Comparison of ENCODE assay signal across 20 cellular contexts in the genomic region with DNA sequence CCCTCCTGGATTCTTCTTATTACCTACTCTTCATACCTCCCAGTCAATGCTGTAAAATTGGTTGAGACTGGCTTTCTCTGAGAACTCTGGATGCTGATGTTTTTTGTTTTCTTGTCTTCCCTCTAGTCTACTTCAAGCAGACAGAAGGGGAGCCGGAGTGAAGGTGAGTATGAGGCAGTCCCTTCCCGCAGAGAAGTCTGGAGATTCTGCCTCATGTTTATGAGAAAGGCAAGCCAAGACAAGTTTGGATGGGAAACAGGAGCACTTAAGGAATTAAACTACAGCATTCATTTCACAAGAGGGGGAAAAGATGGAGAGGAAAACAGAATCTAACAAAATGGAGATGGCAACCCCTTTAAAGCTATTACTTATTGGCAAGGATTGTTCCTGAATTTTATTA.
"Had no signal": no experiment of that assay in that cellular context is flagged by ENCODE, and none has a peak within 500 bp of the region (broad histone marks: within the 10 kb centered on the region; RNA-seq: fewer than 3 reads in every experiment).

No MANE protein-coding gene starts in this region.

- H3K9me3 Mint-ChIP-seq: nephron had no signal

- ATAC-seq: activated CD4-positive, CD25-positive, alpha-beta regulatory T cell treated with anti-CD3 and anti-CD28 coated beads, Interleukin-2, amount 50 U/mL, for 24 hours; activated naive CD8-positive, alpha-beta T cell treated with anti-CD3 and anti-CD28 coated beads, Interleukin-2, amount 50 U/mL, for 24 hours; activated T-helper 17 cell treated with anti-CD3 and anti-CD28 coated beads, Interleukin-2, amount 50 U/mL, for 72 hours; esophagus mucosa; right cardiac atrium had no signal

- H3K36me3 ChIP-seq: transverse colon, vagina had no signal

- H3K4me1 ChIP-seq: transverse colon, vagina had no signal

- H3K27me3 Mint-ChIP-seq: activated naive CD8-positive, alpha-beta T cell treated with anti-CD3 and anti-CD28 coated beads, Interleukin-2, amount 50 U/mL, for 24 hours had no signal

- H3K4me3 ChIP-seq: transverse colon, vagina had no signal

- H3K9me3 ChIP-seq: transverse colon, vagina had no signal

- H3K27ac Mint-ChIP-seq: activated naive CD4-positive, alpha-beta T cell treated with anti-CD3 and anti-CD28 coated beads for 36 hours; activated naive CD8-positive, alpha-beta T cell treated with anti-CD3 and anti-CD28 coated beads, Interleukin-2, amount 50 U/mL, for 24 hours; activated T-helper 17 cell treated with anti-CD3 and anti-CD28 coated beads, Interleukin-2, amount 50 U/mL, for 72 hours; nephron; progenitor cell of endocrine pancreas; T-helper 2 cell treated with Interferon-gamma antibody and Interleukin-4, amounts not matched to agents 5 μg/mL and 100 μg/mL, for 36 hours had no signal

- DNase-seq: activated naive CD4-positive, alpha-beta T cell treated with anti-CD3 and anti-CD28 coated beads for 36 hours; activated naive CD8-positive, alpha-beta T cell treated with anti-CD3 and anti-CD28 coated beads, Interleukin-2, amount 50 U/mL, for 24 hours; activated T-cell treated with anti-CD3 and anti-CD28 coated beads for 4 hours; aorta; hypothalamus; nucleus accumbens; right cardiac atrium; small intestine; stimulated activated CD4-positive, alpha-beta T cell treated with anti-CD3 and anti-CD28 coated beads, Interleukin-4, amount 100 ng/mL, for 4 hours; stimulated activated CD8-positive, alpha-beta memory T cell treated with anti-CD3 and anti-CD28 coated beads, Interleukin-4, amount 100 ng/mL, for 48 hours; stimulated activated naive CD4-positive, alpha-beta T cell treated with Interleukin-2 at 50 U/mL for 16 hours; substantia nigra; transverse colon had no signal

- H3K4me3 Mint-ChIP-seq: activated naive CD4-positive, alpha-beta T cell treated with anti-CD3 and anti-CD28 coated beads for 36 hours; activated naive CD8-positive, alpha-beta T cell treated with anti-CD3 and anti-CD28 coated beads, Interleukin-2, amount 50 U/mL, for 24 hours; activated T-helper 17 cell treated with anti-CD3 and anti-CD28 coated beads, Interleukin-2, amount 50 U/mL, for 72 hours; nephron; T-helper 2 cell treated with Interferon-gamma antibody and Interleukin-4, amounts not matched to agents 5 μg/mL and 100 μg/mL, for 36 hours had no signal

- H3K4me1 Mint-ChIP-seq: activated naive CD8-positive, alpha-beta T cell treated with anti-CD3 and anti-CD28 coated beads, Interleukin-2, amount 50 U/mL, for 24 hours; activated T-helper 17 cell treated with anti-CD3 and anti-CD28 coated beads, Interleukin-2, amount 50 U/mL, for 72 hours; nephron had no signal

- H3K27ac ChIP-seq: transverse colon, vagina had no signal

- H3K27me3 ChIP-seq: transverse colon, vagina had no signal
